Comparison of ENCODE assay signal across 30 cellular contexts in genomic region chr5:111635946-111636315, GRCh38.
DNase-seq lines count a peak whose midpoint lies in the region; ATAC-seq, FAIRE-seq and TF ChIP-seq lines count a peak whose summit lies in the region.
"Had no signal": no experiment of that assay in that cellular context is flagged by ENCODE, and none has a peak within 500 bp of the region (broad histone marks: within the 10 kb centered on the region; RNA-seq: fewer than 3 reads in every experiment).

No MANE protein-coding gene starts in this region.

- H4K20me1 ChIP-seq in hepatocyte (ENCODE audit: insufficient read depth, poor library complexity, severe bottlenecking) = no peaks in the 10 kb centered on the region

- no peaks in the 10 kb centered on the region for H3K4me1 ChIP-seq in hepatocyte (ENCODE audit: insufficient read depth)
- no peaks in the 10 kb centered on the region for H3K4me1 ChIP-seq in left lung
- H3K4me1 ChIP-seq: neural progenitor cell, spleen, transverse colon had no signal

- H3K27ac ChIP-seq in hepatocyte = peak overlapping the region; percentile 47
- H3K27ac ChIP-seq in left lung = no peak overlapping the region
- H3K27ac ChIP-seq: cardiac muscle cell, neural progenitor cell, spleen, transverse colon had no signal

- TF ChIP-seq CTCF in choroid plexus epithelial cell (conservative IDR thresholded peaks at IDR 0.05; ENCODE audit: low read depth, low read length) (no peak), hepatocyte (IDR thresholded peaks at IDR 0.05; ENCODE audit: poor library complexity) (no peak), left lung (IDR thresholded peaks at IDR 0.05) (no peak)

- no peaks in the 10 kb centered on the region for H3K9me2 ChIP-seq in hepatocyte (replicated peaks; ENCODE audit: insufficient read depth)

- no peak overlapping the region for H3K4me2 ChIP-seq in hepatocyte
- H3K4me2 ChIP-seq: neural progenitor cell had no signal

- H3K36me3 ChIP-seq in hepatocyte (replicated peaks; ENCODE audit: insufficient read depth, low read depth) (no peaks in the 10 kb centered on the region), left lung (no peaks in the 10 kb centered on the region)
- H3K36me3 ChIP-seq: cardiac muscle cell, MG63, neural progenitor cell, spleen, transverse colon had no signal

- FAIRE-seq in H54 (lab: Jason Lieb, UNC) (no peak), HTR-8/SVneo (lab: Jason Lieb, UNC) (no peak)
- FAIRE-seq: GM12892, TTC549 had no signal

- H3K4me3 ChIP-seq in choroid plexus epithelial cell (ENCODE audit: low read depth, low read length) (no peak overlapping the region), hepatocyte (no peak overlapping the region), skeletal muscle cell (ENCODE audit: low read depth, low read length) (no peak overlapping the region), left lung (no peak overlapping the region)
- H3K4me3 ChIP-seq: cardiac muscle cell, MG63, mucosa of descending colon, neural progenitor cell, spleen, transverse colon had no signal

- WGBS in hepatocyte (ENCODE audit: low lambda C conversion rate, missing lambda C conversion rate) = 75% methylated on average over 3 of the region's 3 CpGs

- no peak for TF ChIP-seq POLR2A in H54 (IDR thresholded peaks at IDR 0.05; ENCODE audit: low read depth, low read length)

- intact Hi-C loops in left lung (cut with DNase I) = no loop called here

- H3K9me3 ChIP-seq in hepatocyte (ENCODE audit: low read depth) (no peaks in the 10 kb centered on the region), left lung (peaks cover 0 to 30% of the 10 kb centered on the region in 2 donors)
- H3K9me3 ChIP-seq: transverse colon had no signal

- no peak for ATAC-seq in stimulated activated naive CD8-positive, alpha-beta T cell treated with anti-CD3 and anti-CD28 coated beads, Interleukin-15, Interleukin-2, amounts not matched to agents 100 U/mL and 50 U/mL, for 24 hours
- no peak for ATAC-seq in left lung
- ATAC-seq: mucosa of descending colon, Panc1, T-cell had no signal

- H2AFZ ChIP-seq in hepatocyte = no peak overlapping the region
- H2AFZ ChIP-seq: neural progenitor cell had no signal

- H3K79me2 ChIP-seq in hepatocyte = no peaks in the 10 kb centered on the region

- H3K27me3 ChIP-seq in hepatocyte = no peaks in the 10 kb centered on the region
- H3K27me3 ChIP-seq in left lung = no peaks in the 10 kb centered on the region
- H3K27me3 ChIP-seq: cardiac muscle cell, dorsolateral prefrontal cortex, MG63, neural progenitor cell, spleen, transverse colon had no signal

- DNase-seq in GM04503 (ENCODE audit: low read depth) (peak; percentile 14), choroid plexus epithelial cell (ENCODE audit: low read depth) (peak; percentile 65), hepatocyte (ENCODE audit: low spot score) (no peak), skeletal muscle cell (ENCODE audit: low read depth) (peak; percentile 36), left lung (no peak), H54 (ENCODE audit: insufficient read length, low spot score) (no peak), HTR-8/SVneo (ENCODE audit: insufficient read length, low spot score) (no peak)
- DNase-seq in stimulated activated naive CD8-positive, alpha-beta T cell treated with anti-CD3 and anti-CD28 coated beads, Interleukin-15, Interleukin-2, amounts not matched to agents 100 U/mL and 50 U/mL, for 24 hours = no peak
- DNase-seq: activated CD8-positive, alpha-beta memory T cell treated with anti-CD3 and anti-CD28 coated beads for 24 hours; activated naive CD4-positive, alpha-beta T cell; activated T-cell treated with anti-CD3 and anti-CD28 coated beads, Interleukin-2, amount 50 U/mL, for 24 hours; amniotic stem cell; COR-L47; DND-41; glutamatergic neuron; mucosa of descending colon; NCI-H1436; NK-92 treated with Interleukin-12 subunit alpha and Interleukin-12 subunit beta, amount 100 ng/mL, for 24 hours; spleen; stimulated activated CD4-positive, alpha-beta T cell treated with anti-CD3 and anti-CD28 coated beads, Interleukin-4, amount 100 ng/mL, for 1 hour; stimulated activated naive CD4-positive, alpha-beta T cell treated with Interleukin-2 at 50 U/mL for 16 hours; T-cell; transverse colon had no signal

Comparison
In these comparisons a context has a peak if more than half of its experiments do, and no peak if none do; other contexts are left out.
1. DNase-seq: peak in GM04503 (single experiment), choroid plexus epithelial cell (single experiment) and skeletal muscle cell (single experiment); none in hepatocyte (single experiment), stimulated activated naive CD8-positive, alpha-beta T cell treated with anti-CD3 and anti-CD28 coated beads, Interleukin-15, Interleukin-2, amounts not matched to agents 100 U/mL and 50 U/mL, for 24 hours (single experiment), left lung (0 of 2), H54 (single experiment) and HTR-8/SVneo (single experiment).